Comparison of ENCODE assay signal across 19 cellular contexts in the genomic region with DNA sequence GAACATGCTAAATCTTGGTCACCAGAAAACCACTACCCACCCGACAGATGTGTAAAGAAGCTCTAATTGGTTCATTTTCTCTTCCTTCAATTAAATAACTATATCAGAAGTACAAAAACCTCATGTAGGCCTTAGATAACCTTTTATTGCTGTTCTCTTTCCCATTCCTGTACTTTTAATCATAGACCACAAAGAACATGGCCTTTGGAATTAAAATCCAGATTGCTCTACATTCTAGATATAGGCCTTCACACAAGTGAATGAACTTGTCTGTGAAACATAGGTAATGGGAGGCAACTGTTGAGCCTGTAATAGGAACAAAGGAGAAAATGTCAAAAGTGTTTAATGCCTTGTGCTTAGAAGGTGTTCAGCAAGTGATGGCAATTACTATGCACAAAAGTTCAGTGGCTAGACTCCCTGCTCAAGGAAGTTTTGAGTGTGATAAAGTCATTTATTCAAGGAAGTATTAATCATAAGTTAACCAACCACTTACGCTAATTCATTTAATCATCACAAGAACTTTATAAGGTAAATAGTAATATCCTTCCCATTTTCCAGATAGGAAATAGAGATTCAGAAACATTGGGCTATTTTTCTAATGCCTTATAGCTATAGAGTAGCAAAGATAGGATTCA.
DNase-seq lines count a peak whose midpoint lies in the region; ATAC-seq, FAIRE-seq and TF ChIP-seq lines count a peak whose summit lies in the region.
"Had no signal": no experiment of that assay in that cellular context is flagged by ENCODE, and none has a peak within 500 bp of the region (broad histone marks: within the 10 kb centered on the region; RNA-seq: fewer than 3 reads in every experiment).

No MANE protein-coding gene starts in this region.

- H2AFZ ChIP-seq in astrocyte (ENCODE audit: low read depth, low read length): no peak overlapping the region
- H2AFZ ChIP-seq: GM23338 had no signal

- CTCF ChIA-PET in MCF 10A (lab: Yijun Ruan, JAX): interaction anchor here (1.3 kb wide), 1 partner anchor 67 kb away, joined by 3 read pairs; no protein-coding TSS in a partner anchor

- no peak overlapping the region for H3K9ac ChIP-seq in astrocyte (ENCODE audit: low read length)
- H3K9ac ChIP-seq: BLaER1 had no signal

- no peaks in the 10 kb centered on the region for H3K36me3 ChIP-seq in breast epithelium
- no peaks in the 10 kb centered on the region for H3K36me3 ChIP-seq in astrocyte (ENCODE audit: insufficient read depth, low read length)
- no peaks in the 10 kb centered on the region for H3K36me3 ChIP-seq in small intestine (ENCODE audit: control insufficient read depth in 2 of 2, insufficient read depth in 2 of 2, low read length in 2 of 2)
- H3K36me3 ChIP-seq: BLaER1 had no signal

- POLR2A ChIA-PET in MCF 10A (lab: Yijun Ruan, JAX): no interaction called here

- H3K4me3 Mint-ChIP-seq in MCF 10A (ENCODE audit: unreplicated experiment): no peak overlapping the region
- no peak overlapping the region for H3K4me3 Mint-ChIP-seq in astrocyte (ENCODE audit: unreplicated experiment)
- H3K4me3 Mint-ChIP-seq: CD14-positive monocyte; CD4-positive, alpha-beta memory T cell; GM23338 had no signal

- H3K4me1 Mint-ChIP-seq in MCF 10A (ENCODE audit: insufficient read depth, unreplicated experiment) (peaks cover 7% of the 10 kb centered on the region), astrocyte (ENCODE audit: low read depth, unreplicated experiment) (peaks cover 10% of the 10 kb centered on the region)
- H3K4me1 Mint-ChIP-seq: CD14-positive monocyte had no signal

- H3K4me2 ChIP-seq in astrocyte (ENCODE audit: low read length): no peak overlapping the region
- H3K4me2 ChIP-seq: BLaER1, GM23338 had no signal

- H3K4me3 ChIP-seq in breast epithelium (no peak overlapping the region), astrocyte (ENCODE audit: insufficient read depth, low read depth, low read length) (no peak overlapping the region), small intestine (ENCODE audit: low read depth in 1 of 2, low read length in 2 of 2) (no peak overlapping the region)
- H3K4me3 ChIP-seq: BLaER1, GM23338 had no signal

- TF ChIP-seq POLR2A in breast epithelium (IDR thresholded peaks at IDR 0.05): no peak

- H3K9me3 Mint-ChIP-seq in MCF 10A (ENCODE audit: unreplicated experiment) (no peaks in the 10 kb centered on the region), astrocyte (ENCODE audit: unreplicated experiment) (peaks cover 2% of the 10 kb centered on the region)
- H3K9me3 Mint-ChIP-seq: CD14-positive monocyte; CD4-positive, alpha-beta memory T cell; GM23338 had no signal

- no peak for TF ChIP-seq CTCF in MCF 10A (IDR thresholded peaks at IDR 0.05; ENCODE audit: unreplicated experiment)
- TF ChIP-seq CTCF in breast epithelium (IDR thresholded peaks at IDR 0.05): no peak
- TF ChIP-seq CTCF in astrocyte (IDR thresholded peaks at IDR 0.05; ENCODE audit: insufficient read depth, low read depth, low read length): no peak

- no peaks in the 10 kb centered on the region for H3K79me2 ChIP-seq in astrocyte (ENCODE audit: insufficient read depth, low read length)

- H3K9me3 ChIP-seq in breast epithelium: no peaks in the 10 kb centered on the region
- no peaks in the 10 kb centered on the region for H3K9me3 ChIP-seq in astrocyte (ENCODE audit: insufficient read depth, low read depth, low read length)
- H3K9me3 ChIP-seq in small intestine (ENCODE audit: control insufficient read depth, low read depth): no peaks in the 10 kb centered on the region
- H3K9me3 ChIP-seq: BLaER1 had no signal

- no TSS peak for BruUV-seq in MCF 10A (replicated peaks; lab: Mats Ljungman, UMichigan)

- WGBS in small intestine, 3 donors: 81 to 89% (median 81%) methylated on average over 2 of the region's 2 CpGs

- no peaks in the 10 kb centered on the region for H3K4me1 ChIP-seq in breast epithelium
- peaks cover 9% of the 10 kb centered on the region for H3K4me1 ChIP-seq in astrocyte (ENCODE audit: insufficient read depth, low read length)
- H3K4me1 ChIP-seq in small intestine (ENCODE audit: control insufficient read depth in 2 of 2, insufficient read depth in 1 of 2, low read depth in 1 of 2, low read length in 1 of 2): no peaks in the 10 kb centered on the region
- H3K4me1 ChIP-seq: BLaER1 had no signal

- H3K27ac Mint-ChIP-seq in MCF 10A (ENCODE audit: low read depth, unreplicated experiment) (peak overlapping the region; percentile 27), astrocyte (ENCODE audit: unreplicated experiment) (no peak overlapping the region)
- H3K27ac Mint-ChIP-seq: CD14-positive monocyte; CD4-positive, alpha-beta memory T cell; GM23338 had no signal

- intact Hi-C loops in MCF 10A (cut with micrococcal nuclease): no loop called here
- intact Hi-C loops in breast epithelium (cut with DNase I; ENCODE audit: low total_unique reads): no loop called here

- H3K27me3 ChIP-seq in breast epithelium (no peaks in the 10 kb centered on the region), astrocyte (ENCODE audit: insufficient read depth, low read length) (no peaks in the 10 kb centered on the region), small intestine (ENCODE audit: control insufficient read depth in 2 of 2, insufficient read depth in 2 of 2, low read length in 2 of 2) (no peaks in the 10 kb centered on the region)
- H3K27me3 ChIP-seq: BLaER1 had no signal

- peak; percentile 55 for ATAC-seq in esophagus mucosa
- ATAC-seq: GM23338 had no signal

- H4K20me1 ChIP-seq in astrocyte (ENCODE audit: insufficient read depth, low read length): no peaks in the 10 kb centered on the region
- H4K20me1 ChIP-seq: BLaER1 had no signal

- H3K27ac ChIP-seq in breast epithelium (no peak overlapping the region), astrocyte (ENCODE audit: low read depth, low read length) (no peak overlapping the region), small intestine (ENCODE audit: low read depth in 1 of 2, low read length in 1 of 2) (peak overlapping the region in 1 of 2 donors; percentile 16)
- H3K27ac ChIP-seq: BLaER1, HL-60 had no signal

- H3K36me3 Mint-ChIP-seq in MCF 10A (ENCODE audit: insufficient read depth, unreplicated experiment): no peaks in the 10 kb centered on the region
- no peaks in the 10 kb centered on the region for H3K36me3 Mint-ChIP-seq in astrocyte (ENCODE audit: low read depth, unreplicated experiment)
- H3K36me3 Mint-ChIP-seq: CD14-positive monocyte; CD4-positive, alpha-beta memory T cell had no signal

- DNase-seq in MCF 10A (ENCODE audit: unreplicated experiment): no peak
- DNase-seq in breast epithelium (ENCODE audit: low spot score in 2 of 2): no peak
- DNase-seq in astrocyte (ENCODE audit: low read depth): peak; percentile 33
- DNase-seq in small intestine: peak; percentile 57
- DNase-seq in activated CD4-positive, CD25-positive, alpha-beta regulatory T cell treated with anti-CD3 and anti-CD28 coated beads, Interleukin-2, amount 50 U/mL, for 72 hours: no peak
- DNase-seq in NCI-H226: no peak
- no peak for DNase-seq in NCI-H187 treated with DMSO at 0.1 percent for 48 hours (lab: John Stamatoyannopoulos, UW)
- DNase-seq: 8988T; CD4-positive, alpha-beta memory T cell; DMS79 treated with DMSO at 0.1 percent for 48 hours; HCEC 1CT had no signal

- no peak for FAIRE-seq in astrocyte (lab: Jason Lieb, UNC)
- no peak for FAIRE-seq in small intestine (lab: Jason Lieb, UNC)
- FAIRE-seq: GM12891, GM19239, H54 had no signal

- no peaks in the 10 kb centered on the region for H3K27me3 Mint-ChIP-seq in MCF 10A (ENCODE audit: insufficient read depth, unreplicated experiment)
- H3K27me3 Mint-ChIP-seq in astrocyte (ENCODE audit: low read depth, unreplicated experiment): no peaks in the 10 kb centered on the region
- H3K27me3 Mint-ChIP-seq: CD4-positive, alpha-beta memory T cell had no signal

Comparison
In these comparisons a context has a peak if more than half of its experiments do, and no peak if none do; other contexts are left out.
1. DNase-seq: peak in astrocyte (single experiment) and small intestine (single experiment); none in MCF 10A (single experiment), breast epithelium (0 of 2), activated CD4-positive, CD25-positive, alpha-beta regulatory T cell treated with anti-CD3 and anti-CD28 coated beads, Interleukin-2, amount 50 U/mL, for 72 hours (single experiment), NCI-H226 (single experiment) and NCI-H187 treated with DMSO at 0.1 percent for 48 hours (single experiment).